ENCODE assay signal across 1 cellular context in genomic region chr20:4041748-4042411, GRCh38.
TF ChIP-seq lines count a peak whose summit lies in the region.

No MANE protein-coding gene starts in this region.

TF ChIP-seq in HCT116, 20 proteins besides CTCF, POLR2A, EP300 and RAD21:
- no peak for TF ChIP-seq REST (IDR thresholded peaks at IDR 0.05; ENCODE audit: low read depth)
- no peak for TF ChIP-seq ZFX (IDR thresholded peaks at IDR 0.05)
- TF ChIP-seq EZH2 (IDR thresholded peaks at IDR 0.05): no peak
- no peak for TF ChIP-seq EZH2phosphoT487 (IDR thresholded peaks at IDR 0.05; ENCODE audit: borderline replicate concordance)
- TF ChIP-seq FOSL1 (IDR thresholded peaks at IDR 0.05; ENCODE audit: low read depth): peak; percentile 91
- TF ChIP-seq ZNF274 (IDR thresholded peaks at IDR 0.05; ENCODE audit: low read depth, low read length): no peak
- TF ChIP-seq ATF3 (IDR thresholded peaks at IDR 0.05): peak; percentile 91; the same call in 1 of the 2 replicates
- peak; percentile 93 for TF ChIP-seq SP1 (IDR thresholded peaks at IDR 0.05; ENCODE audit: low read depth)
- peak; percentile 70 for TF ChIP-seq SRF (IDR thresholded peaks at IDR 0.05; ENCODE audit: low read depth)
- peak; percentile 89; the same call in 1 of the 2 replicates for TF ChIP-seq SIN3A (IDR thresholded peaks at IDR 0.05; ENCODE audit: low read depth)
- TF ChIP-seq POLR2AphosphoS5 (IDR thresholded peaks at IDR 0.05; ENCODE audit: low read depth, low read length): peak; percentile 78
- peak; percentile 73 for TF ChIP-seq ZBTB33 (IDR thresholded peaks at IDR 0.05; ENCODE audit: extremely low read depth, insufficient replicate concordance, low read length)
- no peak for TF ChIP-seq YY1 (IDR thresholded peaks at IDR 0.05; ENCODE audit: extremely low read depth, insufficient replicate concordance, low read depth, low read length)
- no peak for TF ChIP-seq ELF1 (IDR thresholded peaks at IDR 0.05; ENCODE audit: borderline replicate concordance, low read depth)
- peak; percentile 99 for TF ChIP-seq CEBPB (IDR thresholded peaks at IDR 0.05; ENCODE audit: low read depth)
- TF ChIP-seq TCF7L2 (IDR thresholded peaks at IDR 0.05; ENCODE audit: borderline replicate concordance, extremely low read depth, insufficient read depth, insufficient read length): peak; percentile 97
- peak; percentile 94 for TF ChIP-seq JUND (IDR thresholded peaks at IDR 0.05)
- peak; percentile 94 for TF ChIP-seq MAX (IDR thresholded peaks at IDR 0.05)
- peak; percentile 67; the same call in 1 of the 2 replicates for TF ChIP-seq EGR1 (IDR thresholded peaks at IDR 0.05; ENCODE audit: low read depth)
- TF ChIP-seq CBX3 (IDR thresholded peaks at IDR 0.05; ENCODE audit: low read depth): peak; percentile 85
